ENCODE assay signal across 1 cellular context in the genomic region with DNA sequence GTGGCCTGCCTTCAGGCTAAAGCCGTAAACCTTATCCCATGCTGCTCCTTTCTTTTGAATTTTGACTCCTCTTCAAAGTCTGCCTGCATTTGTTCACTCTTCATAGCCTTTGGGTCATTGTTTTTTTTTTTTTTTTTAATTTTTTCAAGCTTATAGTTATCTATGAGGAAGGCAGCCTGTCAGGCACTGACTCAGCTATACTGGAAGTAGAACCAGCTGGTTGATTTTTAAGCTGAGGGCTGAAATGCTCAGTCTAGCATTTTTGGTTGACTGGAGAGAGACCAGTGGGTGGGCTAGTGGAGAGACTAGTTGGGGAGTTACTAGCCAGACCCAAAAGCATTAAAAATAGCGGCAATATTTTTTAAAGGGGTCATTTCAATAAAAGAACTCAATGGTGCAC.
TF ChIP-seq lines count a peak whose summit lies in the region.

No MANE protein-coding gene starts in this region.

TF ChIP-seq in K562, 482 proteins besides CTCF, POLR2A, EP300 and RAD21:
- TF ChIP-seq YY1 (IDR thresholded peaks at IDR 0.05; ENCODE audit: borderline replicate concordance in 1 of 3, control insufficient read depth in 1 of 3, extremely low read depth in 1 of 3, insufficient read depth in 3 of 3, insufficient read length in 1 of 3, insufficient replicate concordance in 2 of 3, low read depth in 1 of 3, low read length in 2 of 3) (no peak), PHB2 (IDR thresholded peaks at IDR 0.05; ENCODE audit: low read depth) (no peak), ZNF764 (CRISPR knock-in tag; IDR thresholded peaks at IDR 0.05; ENCODE audit: low read depth) (no peak), POLR2B (IDR thresholded peaks at IDR 0.05; ENCODE audit: low read depth, partially characterized antibody) (no peak), ZKSCAN8 (CRISPR knock-in tag; IDR thresholded peaks at IDR 0.05) (0 out of 2 replicates have a peak, but pooled peaks have one; percentile 25), BMI1 (IDR thresholded peaks at IDR 0.05; ENCODE audit: low read length) (no peak), PTRF (tag; IDR thresholded peaks at IDR 0.05) (no peak), NFE2 (IDR thresholded peaks at IDR 0.05; ENCODE audit: low read depth) (0 out of 2 replicates have a peak, but pooled peaks have one; percentile 11), CBFA2T2 (conservative IDR thresholded peaks at IDR 0.05) (no peak), EHMT2 (IDR thresholded peaks at IDR 0.05) (no peak), FOXM1 (IDR thresholded peaks at IDR 0.05; ENCODE audit: low read depth) (no peak), FOXM1 (CRISPR knock-in tag; IDR thresholded peaks at IDR 0.05; ENCODE audit: low read depth) (no peak), TGIF2 (CRISPR knock-in tag; IDR thresholded peaks at IDR 0.05) (no peak), ZNF263 (CRISPR knock-in tag; IDR thresholded peaks at IDR 0.05; ENCODE audit: borderline replicate concordance) (no peak), ZNF316 (IDR thresholded peaks at IDR 0.05) (peak; percentile 56), ERF (CRISPR knock-in tag; IDR thresholded peaks at IDR 0.05) (no peak), MAFG (tag; conservative IDR thresholded peaks at IDR 0.05) (peak; percentile 53)
- TF ChIP-seq, protein P1, sequence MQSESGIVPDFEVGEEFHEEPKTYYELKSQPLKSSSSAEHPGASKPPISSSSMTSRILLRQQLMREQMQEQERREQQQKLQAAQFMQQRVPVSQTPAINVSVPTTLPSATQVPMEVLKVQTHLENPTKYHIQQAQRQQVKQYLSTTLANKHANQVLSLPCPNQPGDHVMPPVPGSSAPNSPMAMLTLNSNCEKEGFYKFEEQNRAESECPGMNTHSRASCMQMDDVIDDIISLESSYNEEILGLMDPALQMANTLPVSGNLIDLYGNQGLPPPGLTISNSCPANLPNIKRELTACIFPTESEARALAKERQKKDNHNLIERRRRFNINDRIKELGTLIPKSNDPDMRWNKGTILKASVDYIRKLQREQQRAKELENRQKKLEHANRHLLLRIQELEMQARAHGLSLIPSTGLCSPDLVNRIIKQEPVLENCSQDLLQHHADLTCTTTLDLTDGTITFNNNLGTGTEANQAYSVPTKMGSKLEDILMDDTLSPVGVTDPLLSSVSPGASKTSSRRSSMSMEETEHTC (IDR thresholded peaks at IDR 0.05) = no peak
- TF ChIP-seq, protein P2, sequence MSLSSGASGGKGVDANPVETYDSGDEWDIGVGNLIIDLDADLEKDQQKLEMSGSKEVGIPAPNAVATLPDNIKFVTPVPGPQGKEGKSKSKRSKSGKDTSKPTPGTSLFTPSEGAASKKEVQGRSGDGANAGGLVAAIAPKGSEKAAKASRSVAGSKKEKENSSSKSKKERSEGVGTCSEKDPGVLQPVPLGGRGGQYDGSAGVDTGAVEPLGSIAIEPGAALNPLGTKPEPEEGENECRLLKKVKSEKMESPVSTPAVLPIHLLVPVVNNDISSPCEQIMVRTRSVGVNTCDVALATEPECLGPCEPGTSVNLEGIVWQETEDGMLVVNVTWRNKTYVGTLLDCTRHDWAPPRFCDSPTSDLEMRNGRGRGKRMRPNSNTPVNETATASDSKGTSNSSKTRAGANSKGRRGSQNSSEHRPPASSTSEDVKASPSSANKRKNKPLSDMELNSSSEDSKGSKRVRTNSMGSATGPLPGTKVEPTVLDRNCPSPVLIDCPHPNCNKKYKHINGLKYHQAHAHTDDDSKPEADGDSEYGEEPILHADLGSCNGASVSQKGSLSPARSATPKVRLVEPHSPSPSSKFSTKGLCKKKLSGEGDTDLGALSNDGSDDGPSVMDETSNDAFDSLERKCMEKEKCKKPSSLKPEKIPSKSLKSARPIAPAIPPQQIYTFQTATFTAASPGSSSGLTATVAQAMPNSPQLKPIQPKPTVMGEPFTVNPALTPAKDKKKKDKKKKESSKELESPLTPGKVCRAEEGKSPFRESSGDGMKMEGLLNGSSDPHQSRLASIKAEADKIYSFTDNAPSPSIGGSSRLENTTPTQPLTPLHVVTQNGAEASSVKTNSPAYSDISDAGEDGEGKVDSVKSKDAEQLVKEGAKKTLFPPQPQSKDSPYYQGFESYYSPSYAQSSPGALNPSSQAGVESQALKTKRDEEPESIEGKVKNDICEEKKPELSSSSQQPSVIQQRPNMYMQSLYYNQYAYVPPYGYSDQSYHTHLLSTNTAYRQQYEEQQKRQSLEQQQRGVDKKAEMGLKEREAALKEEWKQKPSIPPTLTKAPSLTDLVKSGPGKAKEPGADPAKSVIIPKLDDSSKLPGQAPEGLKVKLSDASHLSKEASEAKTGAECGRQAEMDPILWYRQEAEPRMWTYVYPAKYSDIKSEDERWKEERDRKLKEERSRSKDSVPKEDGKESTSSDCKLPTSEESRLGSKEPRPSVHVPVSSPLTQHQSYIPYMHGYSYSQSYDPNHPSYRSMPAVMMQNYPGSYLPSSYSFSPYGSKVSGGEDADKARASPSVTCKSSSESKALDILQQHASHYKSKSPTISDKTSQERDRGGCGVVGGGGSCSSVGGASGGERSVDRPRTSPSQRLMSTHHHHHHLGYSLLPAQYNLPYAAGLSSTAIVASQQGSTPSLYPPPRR (CRISPR knock-in tag; IDR thresholded peaks at IDR 0.05; ENCODE audit: borderline replicate concordance) = no peak
- TF ChIP-seq, protein P3, sequence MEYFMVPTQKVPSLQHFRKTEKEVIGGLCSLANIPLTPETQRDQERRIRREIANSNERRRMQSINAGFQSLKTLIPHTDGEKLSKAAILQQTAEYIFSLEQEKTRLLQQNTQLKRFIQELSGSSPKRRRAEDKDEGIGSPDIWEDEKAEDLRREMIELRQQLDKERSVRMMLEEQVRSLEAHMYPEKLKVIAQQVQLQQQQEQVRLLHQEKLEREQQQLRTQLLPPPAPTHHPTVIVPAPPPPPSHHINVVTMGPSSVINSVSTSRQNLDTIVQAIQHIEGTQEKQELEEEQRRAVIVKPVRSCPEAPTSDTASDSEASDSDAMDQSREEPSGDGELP (CRISPR knock-in tag; IDR thresholded peaks at IDR 0.05; ENCODE audit: borderline replicate concordance) = no peak
- TF ChIP-seq, protein P4, sequence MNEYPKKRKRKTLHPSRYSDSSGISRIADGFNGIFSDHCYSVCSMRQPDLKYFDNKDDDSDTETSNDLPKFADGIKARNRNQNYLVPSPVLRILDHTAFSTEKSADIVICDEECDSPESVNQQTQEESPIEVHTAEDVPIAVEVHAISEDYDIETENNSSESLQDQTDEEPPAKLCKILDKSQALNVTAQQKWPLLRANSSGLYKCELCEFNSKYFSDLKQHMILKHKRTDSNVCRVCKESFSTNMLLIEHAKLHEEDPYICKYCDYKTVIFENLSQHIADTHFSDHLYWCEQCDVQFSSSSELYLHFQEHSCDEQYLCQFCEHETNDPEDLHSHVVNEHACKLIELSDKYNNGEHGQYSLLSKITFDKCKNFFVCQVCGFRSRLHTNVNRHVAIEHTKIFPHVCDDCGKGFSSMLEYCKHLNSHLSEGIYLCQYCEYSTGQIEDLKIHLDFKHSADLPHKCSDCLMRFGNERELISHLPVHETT (CRISPR knock-in tag; conservative IDR thresholded peaks at IDR 0.05 in 1 of 2, IDR thresholded peaks at IDR 0.05 in 1 of 2) = 0 out of 4 replicates have a peak, but pooled peaks of 1 of the 2 experiments have one; percentile 29
- TF ChIP-seq, protein P5, sequence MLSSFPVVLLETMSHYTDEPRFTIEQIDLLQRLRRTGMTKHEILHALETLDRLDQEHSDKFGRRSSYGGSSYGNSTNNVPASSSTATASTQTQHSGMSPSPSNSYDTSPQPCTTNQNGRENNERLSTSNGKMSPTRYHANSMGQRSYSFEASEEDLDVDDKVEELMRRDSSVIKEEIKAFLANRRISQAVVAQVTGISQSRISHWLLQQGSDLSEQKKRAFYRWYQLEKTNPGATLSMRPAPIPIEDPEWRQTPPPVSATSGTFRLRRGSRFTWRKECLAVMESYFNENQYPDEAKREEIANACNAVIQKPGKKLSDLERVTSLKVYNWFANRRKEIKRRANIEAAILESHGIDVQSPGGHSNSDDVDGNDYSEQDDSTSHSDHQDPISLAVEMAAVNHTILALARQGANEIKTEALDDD (IDR thresholded peaks at IDR 0.05) = 0 out of 2 replicates have a peak, but pooled peaks have one; percentile 33
TF ChIP-seq in K562: peak in this region for 6.
